1 cellular context compared by ENCODE assay signal in genomic region chr1:38009088-38009840, GRCh38.
TF ChIP-seq lines count a peak whose summit lies in the region.

No MANE protein-coding gene starts in this region.

TF ChIP-seq in IMR-90, 13 proteins besides CTCF, POLR2A, EP300 and RAD21 (continued from another document):
- TF ChIP-seq CHD1 (IDR thresholded peaks at IDR 0.05; ENCODE audit: low read depth, low read length) (no peak), FOS (IDR thresholded peaks at IDR 0.05; ENCODE audit: low read depth, low read length) (no peak), NFE2L2 (IDR thresholded peaks at IDR 0.05; ENCODE audit: low read depth, low read length) (peak; percentile 42; the same call in 1 of the 2 replicates)
TF ChIP-seq in IMR-90: peak in this region for 1.
